9 cellular contexts compared by ENCODE assay signal in genomic region chr10:127945335-127945734, GRCh38. TPM values are rescaled to one million over a fixed set of nuclear protein-coding genes. Genes with fewer than 3 reads are reported as not detected.
DNase-seq lines count a peak whose midpoint lies in the region; ATAC-seq and TF ChIP-seq lines count a peak whose summit lies in the region.
"Had no signal": no experiment of that assay in that cellular context is flagged by ENCODE, and none has a peak within 500 bp of the region (broad histone marks: within the 10 kb centered on the region; RNA-seq: fewer than 3 reads in every experiment).

No MANE protein-coding gene starts in this region.

- peak; percentile 51 for ATAC-seq in GM21447 (IDR thresholded peaks at IDR 0.05; ENCODE audit: unreplicated experiment)

- no peaks in the 10 kb centered on the region for H3K4me1 ChIP-seq in uterus

- H3K4me3 ChIP-seq in uterus, result no peak overlapping the region

- CTCF ChIA-PET in RWPE1 (lab: Yijun Ruan, JAX), result interaction anchor here (0.6 to 1.0 kb wide), 2 partner anchors 43 to 66 kb away, joined by 3 read pairs; no protein-coding TSS in a partner anchor

- H3K27ac ChIP-seq in RWPE1, result peak overlapping the region; percentile 70
- H3K27ac ChIP-seq in uterus, result no peak overlapping the region

- no peaks in the 10 kb centered on the region for H3K9me3 ChIP-seq in uterus

- POLR2A ChIA-PET in RWPE1 (lab: Yijun Ruan, JAX; ENCODE audit: low non-redundant PET), result no interaction called here

- TF ChIP-seq CTCF in RWPE1 (conservative IDR thresholded peaks at IDR 0.05; ENCODE audit: low read depth) (no peak), uterus (IDR thresholded peaks at IDR 0.05) (no peak)

- intact Hi-C loops in uterus (cut with DNase I; ENCODE audit: low total_unique reads), result no loop called here

- DNase-seq in A172 (ENCODE audit: low spot score), result peak; percentile 27
- peak; percentile 83 for DNase-seq in RWPE1 (ENCODE audit: low spot score)
- DNase-seq in glomerular endothelial cell (ENCODE audit: extremely low read depth, low read depth, low spot score), result peak; percentile 95
- DNase-seq in COLO668 (lab: John Stamatoyannopoulos, UW; ENCODE audit: unreplicated experiment), result no peak
- DNase-seq in NCI-H1694 (lab: John Stamatoyannopoulos, UW), result no peak
- DNase-seq in activated naive CD4-positive, alpha-beta T cell (lab: John Stamatoyannopoulos, UW), result no peak
- no peak for DNase-seq in uterus

- no peaks in the 10 kb centered on the region for H3K27me3 ChIP-seq in uterus

- no peaks in the 10 kb centered on the region for H3K36me3 ChIP-seq in uterus

- no peak for TF ChIP-seq POLR2A in uterus (IDR thresholded peaks at IDR 0.05)

RNA-seq across cellular contexts. Expression of gene PTPRE, which starts 38.4 kb away (rescaled TPM):
- total RNA-seq in A172 (2014; rRNA removed; shearing (Covaris generic)), result 3.8 and 4.7 TPM in 2 replicates
- total RNA-seq in glomerular endothelial cell (49.3 and 90.1 TPM in 2 replicates), uterus (10 to 100 TPM in 3 of 4 donors, 1 to 10 TPM in 1; 9.4 to 18.9 (median 16.3) TPM)

RNA-seq across cellular contexts. Expression of gene CLRN3, which starts 52.6 kb away (rescaled TPM):
- 0.31 TPM in 1 of 2 replicates, not detected in the other for total RNA-seq in A172 (2014; rRNA removed; shearing (Covaris generic))
- total RNA-seq in glomerular endothelial cell (not detected in 2 replicates), uterus (not detected)
- total RNA-seq: frontal cortex had no signal

Comparison
In these comparisons a context has a peak if more than half of its experiments do, and no peak if none do; other contexts are left out.
1. DNase-seq: peak in A172 (single experiment), RWPE1 (single experiment) and glomerular endothelial cell (single experiment); none in COLO668 (single experiment), NCI-H1694 (single experiment), activated naive CD4-positive, alpha-beta T cell (0 of 4) and uterus (0 of 2).